Comparison of ENCODE assay signal across 39 cellular contexts in genomic region chr4:147250062-147250461, GRCh38.
"Had no signal": no experiment of that assay in that cellular context is flagged by ENCODE, and none has a peak within 500 bp of the region (broad histone marks: within the 10 kb centered on the region; RNA-seq: fewer than 3 reads in every experiment).

No MANE protein-coding gene starts in this region.

- H3K36me3 ChIP-seq: adrenal gland, ascending aorta, brain microvascular endothelial cell, breast epithelium, cardiac muscle cell had no signal

- H3K4me1 ChIP-seq: adrenal gland, ascending aorta, body of pancreas, breast epithelium had no signal

- H3K27ac Mint-ChIP-seq: activated naive CD4-positive, alpha-beta T cell treated with anti-CD3 and anti-CD28 coated beads for 36 hours; activated naive CD4-positive, alpha-beta T cell treated with anti-CD3 and anti-CD28 coated beads, Interleukin-2, amount 10 ng/mL, durations not matched to agents 7 days and 5 days; activated naive CD4-positive, alpha-beta T cell treated with anti-CD3 and anti-CD28 coated beads, Interleukin-2, amount 50 U/mL, for 24 hours; activated naive CD4-positive, alpha-beta T cell treated with anti-CD3 and anti-CD28 coated beads, Interleukin-2, amount 50 U/mL, for 72 hours; activated naive CD8-positive, alpha-beta T cell; activated naive CD8-positive, alpha-beta T cell treated with anti-CD3 and anti-CD28 coated beads for 36 hours; activated naive CD8-positive, alpha-beta T cell treated with anti-CD3 and anti-CD28 coated beads, Interleukin-2, amount 10 ng/mL, durations not matched to agents 7 days and 5 days; activated naive CD8-positive, alpha-beta T cell treated with anti-CD3 and anti-CD28 coated beads, Interleukin-2, amount 50 U/mL, for 24 hours; activated T-cell treated with anti-CD3 and anti-CD28 coated beads, Interleukin-2, amount 50 U/mL, for 24 hours; activated T-cell treated with anti-CD3 and anti-CD28 coated beads, Interleukin-2, amount 50 U/mL, for 72 hours; activated T-helper 1 cell treated with anti-CD3 and anti-CD28 coated beads, Interleukin-12 subunit alpha, Interleukin-12 subunit beta, Interleukin-2, Interleukin-4 antibody, amounts not matched to agents 30 ng/mL and 10 ng/mL and 1 ng/mL, durations not matched to agents 14 hours and 24 hours and 36 hours; activated T-helper 17 cell treated with anti-CD3 and anti-CD28 coated beads, Interleukin-2, amount 50 U/mL, for 72 hours; activated T-helper 2 cell treated with anti-CD3 and anti-CD28 coated beads, Interferon-gamma antibody, Interleukin-2, Interleukin-4, amounts not matched to agents 10 μg/mL and 5 μg/mL and 100 μg/mL, durations not matched to agents 14 hours and 24 hours and 36 hours; brain had no signal

- H3K4me1 Mint-ChIP-seq: activated naive CD4-positive, alpha-beta T cell treated with anti-CD3 and anti-CD28 coated beads, Interleukin-2, amount 10 ng/mL, durations not matched to agents 7 days and 5 days; activated naive CD4-positive, alpha-beta T cell treated with anti-CD3 and anti-CD28 coated beads, Interleukin-2, amount 50 U/mL, for 24 hours; activated naive CD8-positive, alpha-beta T cell treated with anti-CD3 and anti-CD28 coated beads for 36 hours; activated naive CD8-positive, alpha-beta T cell treated with anti-CD3 and anti-CD28 coated beads, Interleukin-2, amount 10 ng/mL, durations not matched to agents 7 days and 5 days; activated naive CD8-positive, alpha-beta T cell treated with anti-CD3 and anti-CD28 coated beads, Interleukin-2, amount 50 U/mL, for 24 hours; activated T-helper 17 cell treated with anti-CD3 and anti-CD28 coated beads, Interleukin-2, amount 50 U/mL, for 72 hours; brain; central memory CD8-positive, alpha-beta T cell had no signal

- H3K27me3 ChIP-seq: adrenal gland, ascending aorta, body of pancreas, brain microvascular endothelial cell, breast epithelium, cardiac muscle cell had no signal

- H3K4me3 ChIP-seq: adrenal gland, ascending aorta, body of pancreas, breast epithelium, cardiac muscle cell had no signal

- ATAC-seq: activated naive CD4-positive, alpha-beta T cell treated with anti-CD3 and anti-CD28 coated beads, Interleukin-2, amount 50 U/mL, for 72 hours; activated naive CD8-positive, alpha-beta T cell treated with anti-CD3 and anti-CD28 coated beads, Interleukin-2, amount 50 U/mL, for 24 hours; activated T-cell treated with anti-CD3 and anti-CD28 coated beads, Interleukin-2, amount 50 U/mL, for 4 hours; activated T-cell treated with anti-CD3 and anti-CD28 coated beads, Interleukin-2, amount 50 U/mL, for 72 hours; activated T-helper 17 cell treated with anti-CD3 and anti-CD28 coated beads, Interleukin-2, amount 50 U/mL, for 72 hours; body of pancreas had no signal

- H3K4me3 Mint-ChIP-seq: activated naive CD4-positive, alpha-beta T cell treated with anti-CD3 and anti-CD28 coated beads for 36 hours; activated naive CD4-positive, alpha-beta T cell treated with anti-CD3 and anti-CD28 coated beads, Interleukin-2, amount 10 ng/mL, durations not matched to agents 7 days and 5 days; activated naive CD4-positive, alpha-beta T cell treated with anti-CD3 and anti-CD28 coated beads, Interleukin-2, amount 50 U/mL, for 24 hours; activated naive CD8-positive, alpha-beta T cell; activated naive CD8-positive, alpha-beta T cell treated with anti-CD3 and anti-CD28 coated beads for 36 hours; activated naive CD8-positive, alpha-beta T cell treated with anti-CD3 and anti-CD28 coated beads, Interleukin-2, amount 10 ng/mL, durations not matched to agents 7 days and 5 days; activated naive CD8-positive, alpha-beta T cell treated with anti-CD3 and anti-CD28 coated beads, Interleukin-2, amount 50 U/mL, for 24 hours; activated T-cell treated with anti-CD3 and anti-CD28 coated beads, Interleukin-2, amount 50 U/mL, for 24 hours; activated T-cell treated with anti-CD3 and anti-CD28 coated beads, Interleukin-2, amount 50 U/mL, for 4 hours; activated T-cell treated with anti-CD3 and anti-CD28 coated beads, Interleukin-2, amount 50 U/mL, for 72 hours; activated T-helper 1 cell treated with anti-CD3 and anti-CD28 coated beads, Interleukin-12 subunit alpha, Interleukin-12 subunit beta, Interleukin-2, Interleukin-4 antibody, amounts not matched to agents 30 ng/mL and 10 ng/mL and 1 ng/mL, durations not matched to agents 14 hours and 24 hours and 36 hours; activated T-helper 17 cell treated with anti-CD3 and anti-CD28 coated beads, Interleukin-2, amount 50 U/mL, for 72 hours; brain; central memory CD8-positive, alpha-beta T cell had no signal

- H3K9me3 Mint-ChIP-seq: activated naive CD4-positive, alpha-beta T cell treated with anti-CD3 and anti-CD28 coated beads for 36 hours; activated naive CD8-positive, alpha-beta T cell treated with anti-CD3 and anti-CD28 coated beads, Interleukin-2, amount 10 ng/mL, durations not matched to agents 7 days and 5 days; activated T-cell treated with anti-CD3 and anti-CD28 coated beads, Interleukin-2, amount 50 U/mL, for 24 hours; activated T-helper 2 cell treated with anti-CD3 and anti-CD28 coated beads, Interferon-gamma antibody, Interleukin-2, Interleukin-4, amounts not matched to agents 10 μg/mL and 5 μg/mL and 100 μg/mL, durations not matched to agents 14 hours and 24 hours and 36 hours had no signal

- H3K27ac ChIP-seq: adrenal gland, ascending aorta, body of pancreas, brain microvascular endothelial cell, breast epithelium, cardiac muscle cell had no signal

- H3K36me3 Mint-ChIP-seq: activated naive CD4-positive, alpha-beta T cell treated with anti-CD3 and anti-CD28 coated beads, Interleukin-2, amount 10 ng/mL, durations not matched to agents 7 days and 5 days; activated naive CD4-positive, alpha-beta T cell treated with anti-CD3 and anti-CD28 coated beads, Interleukin-2, amount 50 U/mL, for 24 hours; activated naive CD8-positive, alpha-beta T cell; activated naive CD8-positive, alpha-beta T cell treated with anti-CD3 and anti-CD28 coated beads for 36 hours; activated naive CD8-positive, alpha-beta T cell treated with anti-CD3 and anti-CD28 coated beads, Interleukin-2, amount 10 ng/mL, durations not matched to agents 7 days and 5 days; brain had no signal

- H3K9me3 ChIP-seq: adrenal gland, body of pancreas, breast epithelium had no signal

- DNase-seq: activated effector memory CD4-positive, alpha-beta T cell treated with anti-CD3 and anti-CD28 coated beads, Interleukin-2, amount 50 U/mL, for 16 hours; activated effector memory CD4-positive, alpha-beta T cell treated with Interleukin-2 at 50 U/mL for 16 hours; activated gamma-delta T cell; activated gamma-delta T cell treated with Interleukin-2 at 50 U/mL for 16 hours; activated naive CD4-positive, alpha-beta T cell; activated naive CD4-positive, alpha-beta T cell treated with anti-CD3 and anti-CD28 coated beads for 36 hours; activated naive CD4-positive, alpha-beta T cell treated with anti-CD3 and anti-CD28 coated beads, Interleukin-2, amount 10 ng/mL, durations not matched to agents 7 days and 5 days; activated naive CD4-positive, alpha-beta T cell treated with anti-CD3 and anti-CD28 coated beads, Interleukin-2, amount 50 U/mL, for 16 hours; activated naive CD4-positive, alpha-beta T cell treated with Interleukin-2 at 50 U/mL for 16 hours; activated naive CD8-positive, alpha-beta T cell treated with anti-CD3 and anti-CD28 coated beads for 36 hours; activated naive CD8-positive, alpha-beta T cell treated with anti-CD3 and anti-CD28 coated beads, Interleukin-2, amount 10 ng/mL, durations not matched to agents 7 days and 5 days; activated naive CD8-positive, alpha-beta T cell treated with anti-CD3 and anti-CD28 coated beads, Interleukin-2, amount 50 U/mL, for 24 hours; activated T-cell treated with anti-CD3 and anti-CD28 coated beads for 4 hours; activated T-cell treated with anti-CD3 and anti-CD28 coated beads, Interleukin-2, amount 50 U/mL, for 1 hour; activated T-cell treated with anti-CD3 and anti-CD28 coated beads, Interleukin-2, amount 50 U/mL, for 24 hours; activated T-cell treated with anti-CD3 and anti-CD28 coated beads, Interleukin-2, amount 50 U/mL, for 4 hours; activated T-cell treated with anti-CD3 and anti-CD28 coated beads, Interleukin-2, amount 50 U/mL, for 48 hours; activated T-cell treated with anti-CD3 and anti-CD28 coated beads, Interleukin-2, amount 50 U/mL, for 72 hours; adrenal gland; amniotic stem cell; amygdala; anterior cingulate cortex; aorta; body of pancreas; brain microvascular endothelial cell; caudate nucleus; central memory CD4-positive, alpha-beta T cell; cerebellar nuclear complex had no signal

- H3K27me3 Mint-ChIP-seq: activated naive CD4-positive, alpha-beta T cell treated with anti-CD3 and anti-CD28 coated beads, Interleukin-2, amount 10 ng/mL, durations not matched to agents 7 days and 5 days; activated naive CD8-positive, alpha-beta T cell; activated naive CD8-positive, alpha-beta T cell treated with anti-CD3 and anti-CD28 coated beads for 36 hours; activated naive CD8-positive, alpha-beta T cell treated with anti-CD3 and anti-CD28 coated beads, Interleukin-2, amount 10 ng/mL, durations not matched to agents 7 days and 5 days; activated T-cell treated with anti-CD3 and anti-CD28 coated beads, Interleukin-2, amount 50 U/mL, for 24 hours; activated T-helper 17 cell treated with anti-CD3 and anti-CD28 coated beads, Interleukin-2, amount 50 U/mL, for 72 hours; brain; central memory CD8-positive, alpha-beta T cell had no signal
